In the genomic region with DNA sequence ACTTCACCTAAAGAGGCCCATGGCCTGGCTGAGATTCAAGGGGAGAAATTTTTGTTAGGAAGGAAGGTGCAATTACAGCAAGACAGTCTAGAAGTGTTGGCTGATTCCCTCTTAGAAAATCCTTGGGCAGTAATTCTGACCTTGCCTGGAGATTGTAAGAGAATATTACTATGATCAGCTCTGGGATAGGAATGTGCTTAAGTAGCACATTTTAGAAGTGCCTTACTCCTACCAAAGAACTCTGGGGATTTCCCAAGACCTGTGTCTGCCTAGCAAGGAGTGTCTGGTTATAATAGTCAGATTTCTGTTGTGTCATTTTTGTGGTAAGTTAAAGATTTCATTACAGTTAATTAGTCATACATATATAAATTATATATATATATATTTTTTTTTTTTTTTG, we compare ENCODE assay signal across 12 cellular contexts. TPM values are rescaled to one million over a fixed set of nuclear protein-coding genes. Genes with fewer than 3 reads are reported as not detected.
A peak's percentile ranks its signal among the peaks of the same experiment; 100 is the strongest.
DNase-seq lines count a peak whose midpoint lies in the region; ATAC-seq and TF ChIP-seq lines count a peak whose summit lies in the region.
"Had no signal": no experiment of that assay in that cellular context is flagged by ENCODE, and none has a peak within 500 bp of the region (broad histone marks: within the 10 kb centered on the region; RNA-seq: fewer than 3 reads in every experiment).

No MANE protein-coding gene starts in this region.

- H3K36me3 ChIP-seq in kidney epithelial cell (ENCODE audit: control insufficient read depth, insufficient read depth, low read length), result no peaks in the 10 kb centered on the region

- H3K36me3 Mint-ChIP-seq in activated naive CD8-positive, alpha-beta T cell treated with anti-CD3 and anti-CD28 coated beads, Interleukin-2, amount 50 U/mL, for 24 hours (ENCODE audit: low read depth), result peaks cover 15% of the 10 kb centered on the region

- no peak for TF ChIP-seq CTCF in AG04450 (IDR thresholded peaks at IDR 0.05; ENCODE audit: low read depth, low read length)
- TF ChIP-seq CTCF in kidney epithelial cell (IDR thresholded peaks at IDR 0.05; ENCODE audit: insufficient read depth, low read length, poor library complexity, severe bottlenecking), result no peak

- no peak overlapping the region for H3K27ac ChIP-seq in AG04450 (ENCODE audit: low read depth, low read length)
- H3K27ac ChIP-seq: VCaP had no signal

- H3K27ac Mint-ChIP-seq in activated naive CD8-positive, alpha-beta T cell treated with anti-CD3 and anti-CD28 coated beads, Interleukin-2, amount 50 U/mL, for 24 hours, result peak overlapping the region; percentile 8
- H3K27ac Mint-ChIP-seq: brain had no signal

- no peaks in the 10 kb centered on the region for H3K9me3 ChIP-seq in AG04450 (ENCODE audit: control insufficient read depth, insufficient read depth, low read length)

- no peaks in the 10 kb centered on the region for H3K27me3 ChIP-seq in AG04450 (ENCODE audit: control insufficient read depth, insufficient read depth, low read length)
- no peaks in the 10 kb centered on the region for H3K27me3 ChIP-seq in kidney epithelial cell (ENCODE audit: control insufficient read depth, insufficient read depth, low read length)

- H3K9me3 Mint-ChIP-seq in activated naive CD8-positive, alpha-beta T cell treated with anti-CD3 and anti-CD28 coated beads, Interleukin-2, amount 50 U/mL, for 24 hours, result no peaks in the 10 kb centered on the region
- H3K9me3 Mint-ChIP-seq: brain had no signal

- ATAC-seq in GM18858 (IDR thresholded peaks at IDR 0.05; ENCODE audit: unreplicated experiment) (peak; percentile 60), HG02678 (IDR thresholded peaks at IDR 0.05; ENCODE audit: unreplicated experiment) (no peak), GM21423 (IDR thresholded peaks at IDR 0.05; ENCODE audit: unreplicated experiment) (no peak)
- ATAC-seq in activated naive CD8-positive, alpha-beta T cell treated with anti-CD3 and anti-CD28 coated beads, Interleukin-2, amount 50 U/mL, for 24 hours, result peak; percentile 75

- CTCF ChIA-PET in AG04450 (lab: Charles Lee), result interaction anchor here (0.6 to 0.7 kb wide), 2 partner anchors 11 to 12 kb away, joined by 3 to 4 read pairs; no protein-coding TSS in a partner anchor

- no peak overlapping the region for H3K4me3 ChIP-seq in AG04450 (ENCODE audit: low read depth, low read length)
- no peak overlapping the region for H3K4me3 ChIP-seq in kidney epithelial cell (ENCODE audit: low read depth, low read length)

- H3K27me3 Mint-ChIP-seq in activated naive CD8-positive, alpha-beta T cell treated with anti-CD3 and anti-CD28 coated beads, Interleukin-2, amount 50 U/mL, for 24 hours, result no peaks in the 10 kb centered on the region
- H3K27me3 Mint-ChIP-seq: brain had no signal

- H3K4me3 Mint-ChIP-seq in activated naive CD8-positive, alpha-beta T cell treated with anti-CD3 and anti-CD28 coated beads, Interleukin-2, amount 50 U/mL, for 24 hours, result no peak overlapping the region
- H3K4me3 Mint-ChIP-seq: brain had no signal

- peaks cover 22% of the 10 kb centered on the region for H3K4me1 Mint-ChIP-seq in activated naive CD8-positive, alpha-beta T cell treated with anti-CD3 and anti-CD28 coated beads, Interleukin-2, amount 50 U/mL, for 24 hours

- POLR2A ChIA-PET in AG04450 (lab: Yijun Ruan, JAX), result interaction anchor here (1.0 kb wide), 1 partner anchor 25 kb away, joined by 3 read pairs; no protein-coding TSS in a partner anchor

- DNase-seq in AG04450 (ENCODE audit: low read depth, low spot score) (peak; percentile 63), kidney epithelial cell (ENCODE audit: low read depth) (peak; percentile 43), NOMO-1 treated with dmso at 0.1 percent for 144 hours (lab: John Stamatoyannopoulos, UW; ENCODE audit: unreplicated experiment) (no peak), GDM1 (lab: John Stamatoyannopoulos, UW) (no peak)
- DNase-seq in activated naive CD8-positive, alpha-beta T cell treated with anti-CD3 and anti-CD28 coated beads, Interleukin-2, amount 50 U/mL, for 24 hours, result no peak
- DNase-seq: DMS153, nucleus accumbens had no signal

RNA-seq across cellular contexts. Expression of gene NLN, which starts 52.3 kb away (rescaled TPM):
- polyA plus RNA-seq in AG04450 (2011; rRNA removed), result 24.2 and 28.8 TPM in 2 replicates
- polyA minus RNA-seq in AG04450 (2011; rRNA and poly(A)+ RNA removed), result 36.1 and 37.7 TPM in 2 replicates
- 31.0 and 35.2 TPM in 2 replicates for total RNA-seq in kidney epithelial cell

RNA-seq across cellular contexts. Expression of gene SGTB, which starts 52.4 kb away (rescaled TPM):
- polyA plus RNA-seq in AG04450 (2011; rRNA removed), result 11.2 and 15.2 TPM in 2 replicates
- polyA minus RNA-seq in AG04450 (2011; rRNA and poly(A)+ RNA removed), result 4.7 and 13.1 TPM in 2 replicates
- total RNA-seq in kidney epithelial cell, result 10.5 and 12.4 TPM in 2 replicates

Comparison
In these comparisons a context has a peak if more than half of its experiments do, and no peak if none do; other contexts are left out.
1. DNase-seq: peak in AG04450 (single experiment) and kidney epithelial cell (single experiment); none in activated naive CD8-positive, alpha-beta T cell treated with anti-CD3 and anti-CD28 coated beads, Interleukin-2, amount 50 U/mL, for 24 hours (single experiment), NOMO-1 treated with dmso at 0.1 percent for 144 hours (single experiment) and GDM1 (single experiment).
2. ATAC-seq: peak in GM18858 (single experiment) and activated naive CD8-positive, alpha-beta T cell treated with anti-CD3 and anti-CD28 coated beads, Interleukin-2, amount 50 U/mL, for 24 hours (single experiment); none in HG02678 (single experiment) and GM21423 (single experiment).